ENCODE assay signal across 3 cellular contexts in the genomic region with DNA sequence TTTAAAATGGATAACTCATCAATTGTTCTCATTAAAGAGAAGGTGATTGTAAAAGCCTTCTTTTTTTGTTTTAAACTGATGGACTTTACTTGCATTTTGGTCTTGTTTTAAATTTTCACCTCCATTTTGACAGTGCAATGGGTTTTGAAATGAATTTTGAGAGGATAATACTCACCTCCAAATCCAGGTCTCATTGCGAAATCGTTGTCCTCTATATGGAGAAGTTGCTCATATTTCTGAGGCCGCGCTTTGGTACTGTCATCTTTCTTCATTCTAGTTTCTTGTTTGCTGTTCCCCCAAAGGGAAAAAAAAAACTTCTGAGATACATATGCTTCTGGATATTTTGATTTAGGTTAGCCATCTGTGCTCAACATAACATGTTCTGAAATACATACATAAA.
TF ChIP-seq lines count a peak whose summit lies in the region.

No MANE protein-coding gene starts in this region.

TF ChIP-seq in IMR-90, 13 proteins besides CTCF, POLR2A, EP300 and RAD21:
- TF ChIP-seq CEBPB (IDR thresholded peaks at IDR 0.05; ENCODE audit: low read depth, low read length) (peak; percentile 78), RCOR1 (IDR thresholded peaks at IDR 0.05; ENCODE audit: insufficient replicate concordance, low read length) (no peak), BHLHE40 (IDR thresholded peaks at IDR 0.05; ENCODE audit: low read depth, low read length) (no peak), FOS (IDR thresholded peaks at IDR 0.05; ENCODE audit: low read depth, low read length) (no peak), NFE2L2 (IDR thresholded peaks at IDR 0.05; ENCODE audit: low read depth, low read length) (no peak), USF2 (IDR thresholded peaks at IDR 0.05; ENCODE audit: low read depth, low read length) (no peak), CHD1 (IDR thresholded peaks at IDR 0.05; ENCODE audit: low read depth, low read length) (no peak), MXI1 (IDR thresholded peaks at IDR 0.05; ENCODE audit: borderline replicate concordance, low read depth, low read length) (no peak)
- TF ChIP-seq, protein P1, sequence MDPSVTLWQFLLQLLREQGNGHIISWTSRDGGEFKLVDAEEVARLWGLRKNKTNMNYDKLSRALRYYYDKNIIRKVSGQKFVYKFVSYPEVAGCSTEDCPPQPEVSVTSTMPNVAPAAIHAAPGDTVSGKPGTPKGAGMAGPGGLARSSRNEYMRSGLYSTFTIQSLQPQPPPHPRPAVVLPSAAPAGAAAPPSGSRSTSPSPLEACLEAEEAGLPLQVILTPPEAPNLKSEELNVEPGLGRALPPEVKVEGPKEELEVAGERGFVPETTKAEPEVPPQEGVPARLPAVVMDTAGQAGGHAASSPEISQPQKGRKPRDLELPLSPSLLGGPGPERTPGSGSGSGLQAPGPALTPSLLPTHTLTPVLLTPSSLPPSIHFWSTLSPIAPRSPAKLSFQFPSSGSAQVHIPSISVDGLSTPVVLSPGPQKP (IDR thresholded peaks at IDR 0.05; ENCODE audit: borderline replicate concordance, low read depth, low read length), result no peak

TF ChIP-seq in Ishikawa, 13 proteins besides CTCF, POLR2A, EP300 and RAD21:
- TF ChIP-seq TEAD4 (IDR thresholded peaks at IDR 0.05), result no peak
- peak; percentile 37; the same call in 1 of the 2 replicates for TF ChIP-seq CEBPB (IDR thresholded peaks at IDR 0.05)

TF ChIP-seq in H1, 55 proteins besides CTCF, POLR2A, EP300 and RAD21:
- TF ChIP-seq POLR2AphosphoS5 (IDR thresholded peaks at IDR 0.05; ENCODE audit: low read depth, low read length), result no peak
- no peak for TF ChIP-seq SIN3A (conservative IDR thresholded peaks at IDR 0.05 in 1 of 2, IDR thresholded peaks at IDR 0.05 in 1 of 2; ENCODE audit: low read depth in 1 of 2, low read length in 2 of 2)
- TF ChIP-seq GABPA (IDR thresholded peaks at IDR 0.05; ENCODE audit: borderline replicate concordance, insufficient read depth, low read length), result no peak
- no peak for TF ChIP-seq POU5F1 (IDR thresholded peaks at IDR 0.05; ENCODE audit: low read depth, low read length)
- TF ChIP-seq CEBPB (IDR thresholded peaks at IDR 0.05; ENCODE audit: low read depth, low read length), result peak; percentile 64; the same call in 1 of the 2 replicates
- no peak for TF ChIP-seq TEAD4 (IDR thresholded peaks at IDR 0.05; ENCODE audit: low read depth, low read length)
